ENCODE assay signal across 9 cellular contexts in genomic region chr7:90655566-90655965, GRCh38. TPM values are rescaled to one million over a fixed set of nuclear protein-coding genes. Genes with fewer than 3 reads are reported as not detected.
DNase-seq lines count a peak whose midpoint lies in the region; ATAC-seq and TF ChIP-seq lines count a peak whose summit lies in the region.
"Had no signal": no experiment of that assay in that cellular context is flagged by ENCODE, and none has a peak within 500 bp of the region (broad histone marks: within the 10 kb centered on the region; RNA-seq: fewer than 3 reads in every experiment).

No MANE protein-coding gene starts in this region.

- H3K9me3 Mint-ChIP-seq in MCF 10A (ENCODE audit: unreplicated experiment): no peaks in the 10 kb centered on the region
- peaks cover 4% of the 10 kb centered on the region for H3K9me3 Mint-ChIP-seq in activated T-helper 1 cell treated with anti-CD3 and anti-CD28 coated beads, Interleukin-12 subunit alpha, Interleukin-12 subunit beta, Interleukin-2, Interleukin-4 antibody, amounts not matched to agents 30 ng/mL and 10 ng/mL and 1 ng/mL, durations not matched to agents 14 hours and 24 hours and 36 hours

- H3K36me3 ChIP-seq in breast epithelium: no peaks in the 10 kb centered on the region

- CTCF ChIA-PET in MCF 10A (lab: Yijun Ruan, JAX): interaction anchor here (0.8 to 1.4 kb wide), 2 partner anchors 9 to 19 kb away, joined by 3 to 5 read pairs; no protein-coding TSS in a partner anchor

- H3K4me1 ChIP-seq in breast epithelium: no peaks in the 10 kb centered on the region

- H3K9me3 ChIP-seq in breast epithelium: no peaks in the 10 kb centered on the region
- H3K9me3 ChIP-seq: mucosa of descending colon had no signal

- POLR2A ChIA-PET in MCF 10A (lab: Yijun Ruan, JAX): interaction anchor here (0.5 kb wide), 1 partner anchor 15 kb away, joined by 3 read pairs; no protein-coding TSS in a partner anchor

- DNase-seq in MCF 10A (ENCODE audit: unreplicated experiment) (peak; percentile 36), breast epithelium (ENCODE audit: low spot score in 2 of 2) (no peak), dermis blood vessel endothelial cell (peak; percentile 48), sciatic nerve (ENCODE audit: low spot score) (no peak), SHP77 (lab: John Stamatoyannopoulos, UW) (no peak)
- DNase-seq in activated T-helper 1 cell treated with anti-CD3 and anti-CD28 coated beads, Interleukin-12 subunit alpha, Interleukin-12 subunit beta, Interleukin-2, Interleukin-4 antibody, amounts not matched to agents 30 ng/mL and 10 ng/mL and 1 ng/mL, durations not matched to agents 14 hours and 24 hours and 36 hours (ENCODE audit: low spot score): no peak
- DNase-seq in activated CD4-positive, alpha-beta T cell treated with anti-CD3 and anti-CD28 coated beads, Interleukin-2, amount 50 U/mL, for 48 hours: no peak
- DNase-seq: mucosa of descending colon had no signal

- H3K27ac Mint-ChIP-seq in MCF 10A (ENCODE audit: low read depth, unreplicated experiment): no peak overlapping the region
- no peak overlapping the region for H3K27ac Mint-ChIP-seq in activated T-helper 1 cell treated with anti-CD3 and anti-CD28 coated beads, Interleukin-12 subunit alpha, Interleukin-12 subunit beta, Interleukin-2, Interleukin-4 antibody, amounts not matched to agents 30 ng/mL and 10 ng/mL and 1 ng/mL, durations not matched to agents 14 hours and 24 hours and 36 hours

- H3K27me3 Mint-ChIP-seq in MCF 10A (ENCODE audit: insufficient read depth, unreplicated experiment): no peaks in the 10 kb centered on the region
- H3K27me3 Mint-ChIP-seq in activated T-helper 1 cell treated with anti-CD3 and anti-CD28 coated beads, Interleukin-12 subunit alpha, Interleukin-12 subunit beta, Interleukin-2, Interleukin-4 antibody, amounts not matched to agents 30 ng/mL and 10 ng/mL and 1 ng/mL, durations not matched to agents 14 hours and 24 hours and 36 hours (ENCODE audit: insufficient read depth): no peaks in the 10 kb centered on the region

- H3K4me3 ChIP-seq in breast epithelium: no peak overlapping the region
- H3K4me3 ChIP-seq: mucosa of descending colon had no signal

- ATAC-seq in HG03558 (IDR thresholded peaks at IDR 0.05; ENCODE audit: extremely low read depth, unreplicated experiment) (peak; percentile 37), sciatic nerve (no peak)
- ATAC-seq: mucosa of descending colon had no signal

- no peak overlapping the region for H3K27ac ChIP-seq in breast epithelium

- TF ChIP-seq CTCF in MCF 10A (IDR thresholded peaks at IDR 0.05; ENCODE audit: unreplicated experiment) (no peak), breast epithelium (IDR thresholded peaks at IDR 0.05) (no peak)

- BruUV-seq in MCF 10A (replicated peaks; lab: Mats Ljungman, UMichigan): no TSS peak

- no peaks in the 10 kb centered on the region for H3K4me1 Mint-ChIP-seq in MCF 10A (ENCODE audit: insufficient read depth, unreplicated experiment)
- no peaks in the 10 kb centered on the region for H3K4me1 Mint-ChIP-seq in activated T-helper 1 cell treated with anti-CD3 and anti-CD28 coated beads, Interleukin-12 subunit alpha, Interleukin-12 subunit beta, Interleukin-2, Interleukin-4 antibody, amounts not matched to agents 30 ng/mL and 10 ng/mL and 1 ng/mL, durations not matched to agents 14 hours and 24 hours and 36 hours (ENCODE audit: low read depth)

- no peak overlapping the region for H3K4me3 Mint-ChIP-seq in MCF 10A (ENCODE audit: unreplicated experiment)
- H3K4me3 Mint-ChIP-seq in activated T-helper 1 cell treated with anti-CD3 and anti-CD28 coated beads, Interleukin-12 subunit alpha, Interleukin-12 subunit beta, Interleukin-2, Interleukin-4 antibody, amounts not matched to agents 30 ng/mL and 10 ng/mL and 1 ng/mL, durations not matched to agents 14 hours and 24 hours and 36 hours: no peak overlapping the region

- intact Hi-C loops in MCF 10A (cut with micrococcal nuclease) (no loop called here), breast epithelium (cut with DNase I; ENCODE audit: low total_unique reads) (no loop called here), sciatic nerve (cut with DNase I) (no loop called here)
- intact Hi-C loops in activated T-helper 1 cell treated with anti-CD3 and anti-CD28 coated beads, Interleukin-12 subunit alpha, Interleukin-12 subunit beta, Interleukin-2, Interleukin-4 antibody, amounts not matched to agents 30 ng/mL and 10 ng/mL and 1 ng/mL, durations not matched to agents 14 hours and 24 hours and 36 hours (cut with micrococcal nuclease): no loop called here

- H3K27me3 ChIP-seq in breast epithelium: no peaks in the 10 kb centered on the region

- no peaks in the 10 kb centered on the region for H3K36me3 Mint-ChIP-seq in MCF 10A (ENCODE audit: insufficient read depth, unreplicated experiment)
- no peaks in the 10 kb centered on the region for H3K36me3 Mint-ChIP-seq in activated T-helper 1 cell treated with anti-CD3 and anti-CD28 coated beads, Interleukin-12 subunit alpha, Interleukin-12 subunit beta, Interleukin-2, Interleukin-4 antibody, amounts not matched to agents 30 ng/mL and 10 ng/mL and 1 ng/mL, durations not matched to agents 14 hours and 24 hours and 36 hours (ENCODE audit: low read depth)

- no peak for TF ChIP-seq POLR2A in breast epithelium (IDR thresholded peaks at IDR 0.05)

RNA-seq across cellular contexts. Expression of gene CDK14, which starts 59.4 kb away (rescaled TPM):
- total RNA-seq in MCF 10A (2022) (21.2 and 32.0 TPM in 2 replicates), breast epithelium (10 to 100 TPM; 16.3 to 64.7 (median 29.8) TPM), dermis blood vessel endothelial cell (3.0 and 3.2 TPM in 2 replicates), sciatic nerve (79.4 TPM)
- total RNA-seq in activated T-helper 1 cell treated with anti-CD3 and anti-CD28 coated beads, Interleukin-12 subunit alpha, Interleukin-12 subunit beta, Interleukin-2, Interleukin-4 antibody, amounts not matched to agents 30 ng/mL and 10 ng/mL and 1 ng/mL, durations not matched to agents 14 hours and 24 hours and 36 hours: 1.6 and 1.9 TPM in 2 replicates

Comparison
In these comparisons a context has a peak if more than half of its experiments do, and no peak if none do; other contexts are left out.
1. DNase-seq: peak in MCF 10A (single experiment) and dermis blood vessel endothelial cell (single experiment); none in breast epithelium (0 of 2), activated T-helper 1 cell treated with anti-CD3 and anti-CD28 coated beads, Interleukin-12 subunit alpha, Interleukin-12 subunit beta, Interleukin-2, Interleukin-4 antibody, amounts not matched to agents 30 ng/mL and 10 ng/mL and 1 ng/mL, durations not matched to agents 14 hours and 24 hours and 36 hours (single experiment), sciatic nerve (single experiment), SHP77 (0 of 2) and activated CD4-positive, alpha-beta T cell treated with anti-CD3 and anti-CD28 coated beads, Interleukin-2, amount 50 U/mL, for 48 hours (0 of 2).